Comparison of ENCODE assay signal across 6 cellular contexts in genomic region chr3:140453750-140454149, GRCh38.
"Had no signal": no experiment of that assay in that cellular context is flagged by ENCODE, and none has a peak within 500 bp of the region (broad histone marks: within the 10 kb centered on the region; RNA-seq: fewer than 3 reads in every experiment).

No MANE protein-coding gene starts in this region.

- H3K4me3 ChIP-seq: GM23338 had no signal

- H3K4me2 ChIP-seq: GM23338 had no signal

- DNase-seq: H9, HCEC 1CT had no signal

- H3K4me1 Mint-ChIP-seq: GM23338, IgD-negative memory B cell had no signal

- H3K36me3 Mint-ChIP-seq: IgD-negative memory B cell had no signal

- H3K27me3 Mint-ChIP-seq: IgD-negative memory B cell had no signal

- H3K9me3 Mint-ChIP-seq: GM23338, H9, IgD-negative memory B cell had no signal

- ATAC-seq: GM23338, HepG2 had no signal

- H2AFZ ChIP-seq: GM23338 had no signal

- H3K27ac ChIP-seq: HL-60 had no signal

- H3K4me3 Mint-ChIP-seq: GM23338, H9, IgD-negative memory B cell had no signal

- H3K27ac Mint-ChIP-seq: GM23338, H9, IgD-negative memory B cell had no signal
